Comparison of ENCODE assay signal across 1 cellular context in the genomic region with DNA sequence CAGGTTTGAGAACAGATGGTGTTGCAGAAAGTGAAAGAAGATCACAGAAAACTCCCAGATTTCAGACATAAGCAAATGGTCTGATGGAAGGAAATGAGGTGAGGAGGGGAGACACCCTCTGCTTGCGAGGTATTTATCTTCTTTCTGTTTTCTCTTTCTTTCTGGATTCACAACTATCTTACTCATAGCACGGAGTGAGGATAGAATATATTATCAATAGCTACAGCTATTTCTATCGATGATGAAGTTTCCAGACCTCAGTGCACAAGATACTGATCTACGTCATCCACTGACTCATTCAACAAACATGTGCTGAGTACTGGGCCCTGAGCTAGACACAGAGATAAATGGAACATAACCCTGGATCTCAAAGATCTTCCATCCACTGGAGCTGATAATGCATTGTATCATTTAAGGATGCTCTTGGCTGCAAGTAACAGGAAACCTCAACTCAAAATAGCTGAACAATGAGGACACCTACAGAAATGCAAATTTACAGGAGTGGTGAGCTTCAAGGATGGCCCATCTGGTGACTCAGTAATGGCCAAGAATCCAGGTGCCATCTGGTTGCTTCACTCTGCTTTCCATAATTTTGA.
TF ChIP-seq lines count a peak whose summit lies in the region.

No MANE protein-coding gene starts in this region.

TF ChIP-seq in GM12878, 131 proteins besides CTCF, POLR2A, EP300 and RAD21 (continued from another document and continues in another):
- no peak for TF ChIP-seq CEBPZ (IDR thresholded peaks at IDR 0.05; ENCODE audit: low read depth, low read length)
- no peak for TF ChIP-seq RAD51 (IDR thresholded peaks at IDR 0.05)
- peak; percentile 58 for TF ChIP-seq ATF2 (IDR thresholded peaks at IDR 0.05; ENCODE audit: low read length)
- TF ChIP-seq FOXM1 (IDR thresholded peaks at IDR 0.05; ENCODE audit: low read depth, low read length), result no peak
- TF ChIP-seq, protein P1, sequence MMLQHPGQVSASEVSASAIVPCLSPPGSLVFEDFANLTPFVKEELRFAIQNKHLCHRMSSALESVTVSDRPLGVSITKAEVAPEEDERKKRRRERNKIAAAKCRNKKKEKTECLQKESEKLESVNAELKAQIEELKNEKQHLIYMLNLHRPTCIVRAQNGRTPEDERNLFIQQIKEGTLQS (IDR thresholded peaks at IDR 0.05; ENCODE audit: borderline replicate concordance, extremely low read depth, low read depth, low read length), result no peak
- no peak for TF ChIP-seq HCFC1 (IDR thresholded peaks at IDR 0.05; ENCODE audit: low read length)
- TF ChIP-seq EZH2 (IDR thresholded peaks at IDR 0.05; ENCODE audit: borderline replicate concordance, control insufficient read depth, low read depth, low read length), result no peak
- TF ChIP-seq, protein P2, sequence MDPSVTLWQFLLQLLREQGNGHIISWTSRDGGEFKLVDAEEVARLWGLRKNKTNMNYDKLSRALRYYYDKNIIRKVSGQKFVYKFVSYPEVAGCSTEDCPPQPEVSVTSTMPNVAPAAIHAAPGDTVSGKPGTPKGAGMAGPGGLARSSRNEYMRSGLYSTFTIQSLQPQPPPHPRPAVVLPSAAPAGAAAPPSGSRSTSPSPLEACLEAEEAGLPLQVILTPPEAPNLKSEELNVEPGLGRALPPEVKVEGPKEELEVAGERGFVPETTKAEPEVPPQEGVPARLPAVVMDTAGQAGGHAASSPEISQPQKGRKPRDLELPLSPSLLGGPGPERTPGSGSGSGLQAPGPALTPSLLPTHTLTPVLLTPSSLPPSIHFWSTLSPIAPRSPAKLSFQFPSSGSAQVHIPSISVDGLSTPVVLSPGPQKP (IDR thresholded peaks at IDR 0.05; ENCODE audit: low read depth, low read length), result no peak
- no peak for TF ChIP-seq CHD1 (IDR thresholded peaks at IDR 0.05; ENCODE audit: low read depth, low read length)
- no peak for TF ChIP-seq NR2F1 (conservative IDR thresholded peaks at IDR 0.05)
- TF ChIP-seq, protein P3, sequence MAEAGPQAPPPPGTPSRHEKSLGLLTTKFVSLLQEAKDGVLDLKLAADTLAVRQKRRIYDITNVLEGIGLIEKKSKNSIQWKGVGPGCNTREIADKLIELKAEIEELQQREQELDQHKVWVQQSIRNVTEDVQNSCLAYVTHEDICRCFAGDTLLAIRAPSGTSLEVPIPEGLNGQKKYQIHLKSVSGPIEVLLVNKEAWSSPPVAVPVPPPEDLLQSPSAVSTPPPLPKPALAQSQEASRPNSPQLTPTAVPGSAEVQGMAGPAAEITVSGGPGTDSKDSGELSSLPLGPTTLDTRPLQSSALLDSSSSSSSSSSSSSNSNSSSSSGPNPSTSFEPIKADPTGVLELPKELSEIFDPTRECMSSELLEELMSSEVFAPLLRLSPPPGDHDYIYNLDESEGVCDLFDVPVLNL (IDR thresholded peaks at IDR 0.05; ENCODE audit: low read depth, low read length), result no peak
- TF ChIP-seq, protein P4, sequence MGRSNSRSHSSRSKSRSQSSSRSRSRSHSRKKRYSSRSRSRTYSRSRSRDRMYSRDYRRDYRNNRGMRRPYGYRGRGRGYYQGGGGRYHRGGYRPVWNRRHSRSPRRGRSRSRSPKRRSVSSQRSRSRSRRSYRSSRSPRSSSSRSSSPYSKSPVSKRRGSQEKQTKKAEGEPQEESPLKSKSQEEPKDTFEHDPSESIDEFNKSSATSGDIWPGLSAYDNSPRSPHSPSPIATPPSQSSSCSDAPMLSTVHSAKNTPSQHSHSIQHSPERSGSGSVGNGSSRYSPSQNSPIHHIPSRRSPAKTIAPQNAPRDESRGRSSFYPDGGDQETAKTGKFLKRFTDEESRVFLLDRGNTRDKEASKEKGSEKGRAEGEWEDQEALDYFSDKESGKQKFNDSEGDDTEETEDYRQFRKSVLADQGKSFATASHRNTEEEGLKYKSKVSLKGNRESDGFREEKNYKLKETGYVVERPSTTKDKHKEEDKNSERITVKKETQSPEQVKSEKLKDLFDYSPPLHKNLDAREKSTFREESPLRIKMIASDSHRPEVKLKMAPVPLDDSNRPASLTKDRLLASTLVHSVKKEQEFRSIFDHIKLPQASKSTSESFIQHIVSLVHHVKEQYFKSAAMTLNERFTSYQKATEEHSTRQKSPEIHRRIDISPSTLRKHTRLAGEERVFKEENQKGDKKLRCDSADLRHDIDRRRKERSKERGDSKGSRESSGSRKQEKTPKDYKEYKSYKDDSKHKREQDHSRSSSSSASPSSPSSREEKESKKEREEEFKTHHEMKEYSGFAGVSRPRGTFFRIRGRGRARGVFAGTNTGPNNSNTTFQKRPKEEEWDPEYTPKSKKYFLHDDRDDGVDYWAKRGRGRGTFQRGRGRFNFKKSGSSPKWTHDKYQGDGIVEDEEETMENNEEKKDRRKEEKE (IDR thresholded peaks at IDR 0.05), result no peak
- TF ChIP-seq MEF2A (IDR thresholded peaks at IDR 0.05; ENCODE audit: insufficient read depth, low read depth, low read length), result 0 out of 2 replicates have a peak, but pooled peaks have one; percentile 28
- no peak for TF ChIP-seq BMI1 (IDR thresholded peaks at IDR 0.05; ENCODE audit: borderline replicate concordance)
- no peak for TF ChIP-seq TAF1 (IDR thresholded peaks at IDR 0.05; ENCODE audit: borderline replicate concordance, low read depth, low read length)
- no peak for TF ChIP-seq ZBTB33 (IDR thresholded peaks at IDR 0.05)
- TF ChIP-seq GATAD2B (conservative IDR thresholded peaks at IDR 0.05; ENCODE audit: low read depth), result no peak
- TF ChIP-seq NRF1 (conservative IDR thresholded peaks at IDR 0.05; ENCODE audit: low read depth, low read length), result no peak
- TF ChIP-seq PAX5 (IDR thresholded peaks at IDR 0.05; ENCODE audit: borderline replicate concordance, low read depth, low read length), result no peak
- TF ChIP-seq SREBF1 (IDR thresholded peaks at IDR 0.05; ENCODE audit: low read length), result no peak
- TF ChIP-seq KAT2A (conservative IDR thresholded peaks at IDR 0.05; ENCODE audit: control insufficient read depth, low read depth, low read length), result no peak
- no peak for TF ChIP-seq JUND (IDR thresholded peaks at IDR 0.05; ENCODE audit: low read depth, low read length)
- 0 out of 4 replicates have a peak, but pooled peaks of 1 of the 2 experiments have one; percentile 18 for TF ChIP-seq IKZF2 (IDR thresholded peaks at IDR 0.05)
- TF ChIP-seq BRCA1 (IDR thresholded peaks at IDR 0.05; ENCODE audit: low read depth, low read length), result no peak
- TF ChIP-seq STAT1 (conservative IDR thresholded peaks at IDR 0.05), result no peak
- TF ChIP-seq, protein P5, sequence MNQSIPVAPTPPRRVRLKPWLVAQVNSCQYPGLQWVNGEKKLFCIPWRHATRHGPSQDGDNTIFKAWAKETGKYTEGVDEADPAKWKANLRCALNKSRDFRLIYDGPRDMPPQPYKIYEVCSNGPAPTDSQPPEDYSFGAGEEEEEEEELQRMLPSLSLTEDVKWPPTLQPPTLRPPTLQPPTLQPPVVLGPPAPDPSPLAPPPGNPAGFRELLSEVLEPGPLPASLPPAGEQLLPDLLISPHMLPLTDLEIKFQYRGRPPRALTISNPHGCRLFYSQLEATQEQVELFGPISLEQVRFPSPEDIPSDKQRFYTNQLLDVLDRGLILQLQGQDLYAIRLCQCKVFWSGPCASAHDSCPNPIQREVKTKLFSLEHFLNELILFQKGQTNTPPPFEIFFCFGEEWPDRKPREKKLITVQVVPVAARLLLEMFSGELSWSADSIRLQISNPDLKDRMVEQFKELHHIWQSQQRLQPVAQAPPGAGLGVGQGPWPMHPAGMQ (IDR thresholded peaks at IDR 0.05; ENCODE audit: borderline replicate concordance), result no peak
- no peak for TF ChIP-seq NR2C1 (IDR thresholded peaks at IDR 0.05)
- no peak for TF ChIP-seq TARDBP (IDR thresholded peaks at IDR 0.05; ENCODE audit: borderline replicate concordance)
- no peak for TF ChIP-seq REST (IDR thresholded peaks at IDR 0.05; ENCODE audit: low read depth, low read length)
- TF ChIP-seq GABPA (IDR thresholded peaks at IDR 0.05; ENCODE audit: low read depth), result 0 out of 2 replicates have a peak, but pooled peaks have one; percentile 24
- no peak for TF ChIP-seq MTA3 (IDR thresholded peaks at IDR 0.05; ENCODE audit: borderline replicate concordance, low read length)
- no peak for TF ChIP-seq ZBED1 (IDR thresholded peaks at IDR 0.05; ENCODE audit: borderline replicate concordance)
- no peak for TF ChIP-seq ZBTB11 (CRISPR knock-in tag; IDR thresholded peaks at IDR 0.05)
